In the genomic region with DNA sequence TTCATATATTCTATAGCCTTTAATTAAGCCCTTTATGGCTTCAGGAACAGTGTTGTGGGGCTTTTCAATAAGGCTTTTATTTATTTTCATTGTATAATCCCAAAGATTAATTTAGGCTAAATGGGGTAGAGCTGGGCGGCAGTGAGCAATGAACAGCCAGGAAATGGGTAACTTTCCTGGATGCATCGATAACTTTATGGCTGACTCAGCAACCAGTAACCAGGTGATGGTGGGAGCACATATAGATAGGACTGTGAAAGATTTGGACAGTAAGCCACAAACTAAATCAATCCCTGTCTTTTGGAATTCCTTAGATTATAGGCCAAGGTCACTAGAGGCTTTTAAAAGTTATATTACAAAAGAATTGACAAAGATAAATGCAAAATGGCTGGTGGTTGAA, we compare ENCODE assay signal across 4 cellular contexts.
A peak's percentile ranks its signal among the peaks of the same experiment; 100 is the strongest.
TF ChIP-seq lines count a peak whose summit lies in the region.

No MANE protein-coding gene starts in this region.

TF ChIP-seq in HepG2, 621 proteins besides CTCF, POLR2A, EP300 and RAD21:
- TF ChIP-seq NFAT5 (CRISPR knock-in tag; IDR thresholded peaks at IDR 0.05) (no peak), MAFK (conservative IDR thresholded peaks at IDR 0.05 in 1 of 2, IDR thresholded peaks at IDR 0.05 in 1 of 2; ENCODE audit: low read length in 2 of 2) (peak; percentile 60 to 85), WIZ (CRISPR knock-in tag; IDR thresholded peaks at IDR 0.05) (no peak), MAFF (IDR thresholded peaks at IDR 0.05; ENCODE audit: low read depth, low read length) (peak; percentile 62), TBP (CRISPR knock-in tag; IDR thresholded peaks at IDR 0.05) (no peak)
TF ChIP-seq in HepG2: peak in this region for 2.

TF ChIP-seq in A549, 52 proteins besides CTCF, POLR2A, EP300 and RAD21:
- TF ChIP-seq MAFK (IDR thresholded peaks at IDR 0.05; ENCODE audit: partially characterized antibody) (peak; percentile 30), JUN (IDR thresholded peaks at IDR 0.05) (no peak)

TF ChIP-seq in IMR-90, 13 proteins besides CTCF, POLR2A, EP300 and RAD21:
- TF ChIP-seq MAZ (IDR thresholded peaks at IDR 0.05; ENCODE audit: borderline replicate concordance, low read depth, low read length), result no peak
- TF ChIP-seq MAFK (IDR thresholded peaks at IDR 0.05; ENCODE audit: low read depth, low read length), result peak; percentile 56
- TF ChIP-seq, protein P1, sequence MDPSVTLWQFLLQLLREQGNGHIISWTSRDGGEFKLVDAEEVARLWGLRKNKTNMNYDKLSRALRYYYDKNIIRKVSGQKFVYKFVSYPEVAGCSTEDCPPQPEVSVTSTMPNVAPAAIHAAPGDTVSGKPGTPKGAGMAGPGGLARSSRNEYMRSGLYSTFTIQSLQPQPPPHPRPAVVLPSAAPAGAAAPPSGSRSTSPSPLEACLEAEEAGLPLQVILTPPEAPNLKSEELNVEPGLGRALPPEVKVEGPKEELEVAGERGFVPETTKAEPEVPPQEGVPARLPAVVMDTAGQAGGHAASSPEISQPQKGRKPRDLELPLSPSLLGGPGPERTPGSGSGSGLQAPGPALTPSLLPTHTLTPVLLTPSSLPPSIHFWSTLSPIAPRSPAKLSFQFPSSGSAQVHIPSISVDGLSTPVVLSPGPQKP (IDR thresholded peaks at IDR 0.05; ENCODE audit: borderline replicate concordance, low read depth, low read length), result no peak
- no peak for TF ChIP-seq RCOR1 (IDR thresholded peaks at IDR 0.05; ENCODE audit: insufficient replicate concordance, low read length)

TF ChIP-seq in K562, 482 proteins besides CTCF, POLR2A, EP300 and RAD21:
- TF ChIP-seq HMG20A (CRISPR knock-in tag; conservative IDR thresholded peaks at IDR 0.05), result no peak
- TF ChIP-seq TBL1XR1 (IDR thresholded peaks at IDR 0.05; ENCODE audit: low read length in 2 of 2), result no peak
- TF ChIP-seq ERF (CRISPR knock-in tag; IDR thresholded peaks at IDR 0.05), result no peak
- TF ChIP-seq ZNF224 (CRISPR knock-in tag; IDR thresholded peaks at IDR 0.05), result no peak
- 0 out of 2 replicates have a peak, but pooled peaks have one; percentile 8 for TF ChIP-seq MAFG (tag; conservative IDR thresholded peaks at IDR 0.05)
- no peak for TF ChIP-seq CBFA2T2 (conservative IDR thresholded peaks at IDR 0.05)
- no peak for TF ChIP-seq ZNF280A (IDR thresholded peaks at IDR 0.05; ENCODE audit: low read depth, partially characterized antibody)
